Comparison of ENCODE assay signal across 8 cellular contexts in the genomic region with DNA sequence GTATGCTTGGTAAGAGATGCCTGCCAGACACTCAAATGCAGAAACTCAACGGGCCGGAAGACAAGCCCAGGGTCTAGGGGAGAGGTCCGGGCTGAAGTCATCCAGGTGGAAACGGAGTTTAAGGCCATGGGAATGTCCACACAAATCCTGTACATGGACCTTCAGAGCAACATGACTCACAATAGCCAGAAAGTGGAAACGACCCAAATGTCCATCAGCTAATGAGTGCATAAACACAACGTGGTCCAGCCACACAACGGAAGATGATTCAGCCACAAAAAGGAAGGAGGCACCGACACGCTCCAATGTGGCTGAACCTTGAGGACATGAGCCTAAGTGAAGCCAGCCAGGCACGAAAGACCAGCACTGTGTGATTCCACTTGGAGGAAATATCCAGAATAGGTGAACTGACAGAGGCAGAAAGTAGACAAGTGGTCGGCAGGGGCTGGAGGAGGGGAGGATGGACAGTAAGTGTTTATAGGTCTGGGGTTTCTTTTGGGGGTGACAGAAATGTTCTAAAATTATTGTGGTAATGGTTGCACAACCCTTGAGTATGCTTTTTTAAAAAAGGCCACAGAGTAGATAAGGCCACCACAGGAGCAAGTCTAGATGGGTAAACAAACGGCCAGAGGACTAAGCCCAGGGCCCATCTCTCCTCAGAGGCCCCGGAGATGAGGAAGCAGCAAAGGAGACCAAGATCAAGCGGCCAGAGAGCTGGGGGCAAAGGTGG.
DNase-seq lines count a peak whose midpoint lies in the region; ATAC-seq and TF ChIP-seq lines count a peak whose summit lies in the region.

No MANE protein-coding gene starts in this region.

- peak overlapping the region; percentile 63 for H3K4me3 Mint-ChIP-seq in stimulated activated naive CD8-positive, alpha-beta T cell treated with anti-CD3 and anti-CD28 coated beads, Interleukin-15, Interleukin-2, amounts not matched to agents 100 ng/mL and 50 ng/mL, for 24 hours

- no peak for DNase-seq in stimulated activated naive CD8-positive, alpha-beta T cell treated with anti-CD3 and anti-CD28 coated beads, Interleukin-15, Interleukin-2, amounts not matched to agents 100 U/mL and 50 U/mL, for 24 hours
- DNase-seq in astrocyte of the spinal cord (ENCODE audit: low read depth, low spot score) (peak; percentile 86), lower lobe of right lung (no peak), NCI-H524 (lab: John Stamatoyannopoulos, UW) (no peak), NCI-H226 (no peak), NCI-H446 treated with DMSO at 0.1 percent for 48 hours (lab: John Stamatoyannopoulos, UW) (no peak)
- DNase-seq in activated CD8-positive, alpha-beta memory T cell treated with anti-CD3 and anti-CD28 coated beads, Interleukin-2, amount 50 U/mL, for 48 hours: no peak

- peak overlapping the region; percentile 80 for H3K27ac ChIP-seq in lower lobe of right lung

- peaks cover 22% of the 10 kb centered on the region for H3K36me3 ChIP-seq in lower lobe of right lung

- peaks cover 70% of the 10 kb centered on the region for H3K4me1 ChIP-seq in lower lobe of right lung

- H3K27me3 Mint-ChIP-seq in stimulated activated naive CD8-positive, alpha-beta T cell treated with anti-CD3 and anti-CD28 coated beads, Interleukin-15, Interleukin-2, amounts not matched to agents 100 ng/mL and 50 ng/mL, for 24 hours: no peaks in the 10 kb centered on the region

- H3K9me3 ChIP-seq in lower lobe of right lung: no peaks in the 10 kb centered on the region

- H3K27me3 ChIP-seq in lower lobe of right lung (ENCODE audit: low read depth): no peaks in the 10 kb centered on the region

- in situ Hi-C loops in astrocyte of the spinal cord (cut with HindIII; ENCODE audit: low sequenced_read_pairs): no loop called here

- H3K9me3 Mint-ChIP-seq in stimulated activated naive CD8-positive, alpha-beta T cell treated with anti-CD3 and anti-CD28 coated beads, Interleukin-15, Interleukin-2, amounts not matched to agents 100 ng/mL and 50 ng/mL, for 24 hours: no peaks in the 10 kb centered on the region

- no peak for TF ChIP-seq CTCF in astrocyte of the spinal cord (IDR thresholded peaks at IDR 0.05; ENCODE audit: low read depth, low read length)
- no peak for TF ChIP-seq CTCF in lower lobe of right lung (IDR thresholded peaks at IDR 0.05)

- ATAC-seq in stimulated activated naive CD8-positive, alpha-beta T cell treated with anti-CD3 and anti-CD28 coated beads, Interleukin-15, Interleukin-2, amounts not matched to agents 100 U/mL and 50 U/mL, for 24 hours: no peak
- peak; percentile 43 to 55 for ATAC-seq in lower lobe of right lung

- peaks cover 89% of the 10 kb centered on the region for H3K4me1 Mint-ChIP-seq in stimulated activated naive CD8-positive, alpha-beta T cell treated with anti-CD3 and anti-CD28 coated beads, Interleukin-15, Interleukin-2, amounts not matched to agents 100 ng/mL and 50 ng/mL, for 24 hours (ENCODE audit: low read depth)

- H3K4me3 ChIP-seq in astrocyte of the spinal cord (ENCODE audit: low read depth, low read length) (no peak overlapping the region), lower lobe of right lung (no peak overlapping the region)

- intact Hi-C loops in lower lobe of right lung (cut with DNase I): no loop called here

- H3K27ac Mint-ChIP-seq in stimulated activated naive CD8-positive, alpha-beta T cell treated with anti-CD3 and anti-CD28 coated beads, Interleukin-15, Interleukin-2, amounts not matched to agents 100 ng/mL and 50 ng/mL, for 24 hours: peak overlapping the region; percentile 89

- H3K36me3 Mint-ChIP-seq in stimulated activated naive CD8-positive, alpha-beta T cell treated with anti-CD3 and anti-CD28 coated beads, Interleukin-15, Interleukin-2, amounts not matched to agents 100 ng/mL and 50 ng/mL, for 24 hours (ENCODE audit: low read depth): peaks cover 79% of the 10 kb centered on the region
